Comparison of ENCODE assay signal across 1 cellular context in the genomic region with DNA sequence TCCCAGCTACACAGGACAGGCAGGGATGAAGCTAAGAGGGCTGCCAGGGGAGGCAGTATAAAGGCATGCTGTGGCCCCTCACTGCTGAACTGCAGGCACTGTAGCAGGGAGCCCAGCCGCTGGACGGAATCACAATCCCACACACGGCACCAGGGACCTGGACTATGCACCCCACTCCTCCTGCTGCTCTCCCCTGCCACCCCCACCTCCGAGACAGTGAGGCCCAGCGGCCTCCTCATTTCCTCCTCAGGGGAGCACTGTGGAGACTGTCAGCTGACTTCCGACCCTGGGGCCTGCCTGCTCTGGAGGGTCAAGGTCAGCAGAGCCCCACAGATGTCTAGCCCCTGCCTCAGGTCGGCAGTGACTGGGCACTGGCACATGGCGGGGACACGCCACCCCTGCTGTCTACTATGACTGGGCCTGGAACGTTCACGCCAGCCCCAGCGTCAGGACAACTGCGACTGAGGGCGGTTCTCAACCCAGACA.
TF ChIP-seq lines count a peak whose summit lies in the region.

No MANE protein-coding gene starts in this region.

TF ChIP-seq in GM23338, 12 proteins besides CTCF, POLR2A, EP300 and RAD21:
- TF ChIP-seq, protein P1, sequence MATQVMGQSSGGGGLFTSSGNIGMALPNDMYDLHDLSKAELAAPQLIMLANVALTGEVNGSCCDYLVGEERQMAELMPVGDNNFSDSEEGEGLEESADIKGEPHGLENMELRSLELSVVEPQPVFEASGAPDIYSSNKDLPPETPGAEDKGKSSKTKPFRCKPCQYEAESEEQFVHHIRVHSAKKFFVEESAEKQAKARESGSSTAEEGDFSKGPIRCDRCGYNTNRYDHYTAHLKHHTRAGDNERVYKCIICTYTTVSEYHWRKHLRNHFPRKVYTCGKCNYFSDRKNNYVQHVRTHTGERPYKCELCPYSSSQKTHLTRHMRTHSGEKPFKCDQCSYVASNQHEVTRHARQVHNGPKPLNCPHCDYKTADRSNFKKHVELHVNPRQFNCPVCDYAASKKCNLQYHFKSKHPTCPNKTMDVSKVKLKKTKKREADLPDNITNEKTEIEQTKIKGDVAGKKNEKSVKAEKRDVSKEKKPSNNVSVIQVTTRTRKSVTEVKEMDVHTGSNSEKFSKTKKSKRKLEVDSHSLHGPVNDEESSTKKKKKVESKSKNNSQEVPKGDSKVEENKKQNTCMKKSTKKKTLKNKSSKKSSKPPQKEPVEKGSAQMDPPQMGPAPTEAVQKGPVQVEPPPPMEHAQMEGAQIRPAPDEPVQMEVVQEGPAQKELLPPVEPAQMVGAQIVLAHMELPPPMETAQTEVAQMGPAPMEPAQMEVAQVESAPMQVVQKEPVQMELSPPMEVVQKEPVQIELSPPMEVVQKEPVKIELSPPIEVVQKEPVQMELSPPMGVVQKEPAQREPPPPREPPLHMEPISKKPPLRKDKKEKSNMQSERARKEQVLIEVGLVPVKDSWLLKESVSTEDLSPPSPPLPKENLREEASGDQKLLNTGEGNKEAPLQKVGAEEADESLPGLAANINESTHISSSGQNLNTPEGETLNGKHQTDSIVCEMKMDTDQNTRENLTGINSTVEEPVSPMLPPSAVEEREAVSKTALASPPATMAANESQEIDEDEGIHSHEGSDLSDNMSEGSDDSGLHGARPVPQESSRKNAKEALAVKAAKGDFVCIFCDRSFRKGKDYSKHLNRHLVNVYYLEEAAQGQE (IDR thresholded peaks at IDR 0.05; ENCODE audit: unreplicated experiment) = no peak
- TF ChIP-seq ZNF331 (CRISPR knock-in tag; IDR thresholded peaks at IDR 0.05; ENCODE audit: low read depth) = no peak
- no peak for TF ChIP-seq JUNB (IDR thresholded peaks at IDR 0.05; ENCODE audit: unreplicated experiment)
- TF ChIP-seq EZH2phosphoT487 (IDR thresholded peaks at IDR 0.05; ENCODE audit: unreplicated experiment) = no peak
- no peak for TF ChIP-seq STAT1 (IDR thresholded peaks at IDR 0.05; ENCODE audit: unreplicated experiment)
